ENCODE assay signal across 27 cellular contexts in genomic region chr2:30398488-30398887, GRCh38. TPM values are rescaled to one million over a fixed set of nuclear protein-coding genes. Genes with fewer than 3 reads are reported as not detected.
DNase-seq lines count a peak whose midpoint lies in the region; ATAC-seq, FAIRE-seq and TF ChIP-seq lines count a peak whose summit lies in the region.
"Had no signal": no experiment of that assay in that cellular context is flagged by ENCODE, and none has a peak within 500 bp of the region (broad histone marks: within the 10 kb centered on the region; RNA-seq: fewer than 3 reads in every experiment).

No MANE protein-coding gene starts in this region.

- no peak for FAIRE-seq in small intestine (lab: Jason Lieb, UNC)
- FAIRE-seq: D721Med had no signal

- no peaks in the 10 kb centered on the region for H3K9me3 Mint-ChIP-seq in H9
- H3K9me3 Mint-ChIP-seq: CD14-positive monocyte; natural killer cell; stimulated activated naive B cell treated with anti-CD40 and anti-IgM and Interleukin-4, amounts not matched to agents 10 μg/mL and 1 μg/mL and 100 μg/mL, for 72 hours; T-cell had no signal

- ATAC-seq in esophagus mucosa, result peak; percentile 81
- ATAC-seq: body of pancreas; left lobe of liver; natural killer cell; stimulated activated naive B cell treated with anti-CD40 and anti-IgM and Interleukin-4, amounts not matched to agents 10 μg/mL and 1 μg/mL and 100 μg/mL, for 72 hours; T-cell had no signal

- no peaks in the 10 kb centered on the region for H3K4me1 ChIP-seq in small intestine (ENCODE audit: control insufficient read depth in 2 of 2, insufficient read depth in 1 of 2, low read depth in 1 of 2, low read length in 1 of 2)
- H3K4me1 ChIP-seq in H9 (ENCODE audit: insufficient read depth, low read length), result no peaks in the 10 kb centered on the region
- H3K4me1 ChIP-seq: parathyroid adenoma, testis, vagina had no signal

- 68 to 83% (median 81%) methylated on average over 1 of the region's 1 CpG for WGBS in small intestine, 3 donors
- WGBS in H9 (ENCODE audit: extremely low coverage, insufficient read length, low lambda C conversion rate), result no CpG with 5 or more reads among the region's 1 CpG

- H3K23ac ChIP-seq in H9 (ENCODE audit: insufficient read length, low read depth, low read length), result no peak overlapping the region

- DNase-seq in AG08395 (ENCODE audit: low spot score) (peak; percentile 25), HCEC 1CT (peak; percentile 62), RWPE1 (ENCODE audit: low spot score) (peak; percentile 41), NCI-H2029 (lab: John Stamatoyannopoulos, UW) (no peak), mesenteric fat pad (ENCODE audit: low spot score) (no peak), small intestine (no peak), H9 (no peak)
- DNase-seq: activated CD4-positive, CD25-positive, alpha-beta regulatory T cell treated with anti-CD3 and anti-CD28 coated beads, Interleukin-2, amount 50 U/mL, for 72 hours; activated gamma-delta T cell treated with Interleukin-2 at 50 U/mL for 16 hours; body of pancreas; EL; midbrain; MV-4-11; natural killer cell; NCI-H1694 treated with DMSO at 0.1 percent for 48 hours; NCI-H526; stimulated activated CD4-positive, alpha-beta T cell treated with anti-CD3 and anti-CD28 coated beads, Interleukin-4, amount 100 ng/mL, for 1 hour; stimulated activated naive B cell treated with anti-CD40 and anti-IgM and Interleukin-4, amounts not matched to agents 10 μg/mL and 1 μg/mL and 100 μg/mL, for 72 hours; T-cell; testis had no signal

- H2BK5ac ChIP-seq in H9 (ENCODE audit: insufficient read length, low read length), result no peak overlapping the region

- no peaks in the 10 kb centered on the region for H3K79me2 ChIP-seq in H9 (ENCODE audit: insufficient read depth, low read length)
- H3K79me2 ChIP-seq: parathyroid adenoma had no signal

- H2BK12ac ChIP-seq in H9 (ENCODE audit: insufficient read length, low read depth, low read length), result no peak overlapping the region

- H2BK120ac ChIP-seq in H9 (ENCODE audit: low read depth, low read length, poor library complexity, severe bottlenecking), result no peak overlapping the region

- no peak overlapping the region for H3K4me2 ChIP-seq in H9 (ENCODE audit: insufficient read depth, insufficient read length, low read length)

- H2BK20ac ChIP-seq in H9 (ENCODE audit: low read depth, low read length, poor library complexity, severe bottlenecking), result no peak overlapping the region

- H3K27ac Mint-ChIP-seq in H9, result no peak overlapping the region
- H3K27ac Mint-ChIP-seq: CD14-positive monocyte, natural killer cell, T-cell had no signal

- peaks cover 4 to 5% of the 10 kb centered on the region in 2 experiments; a peak in 2 of 4 replicates for H3K4me1 Mint-ChIP-seq in H9

- H3K27me3 ChIP-seq in small intestine (ENCODE audit: control insufficient read depth in 2 of 2, insufficient read depth in 2 of 2, low read length in 2 of 2) (no peaks in the 10 kb centered on the region), H9 (ENCODE audit: insufficient read depth, low read length) (no peaks in the 10 kb centered on the region)
- H3K27me3 ChIP-seq: body of pancreas, right atrium auricular region, testis, vagina had no signal

- no peak overlapping the region for H4K5ac ChIP-seq in H9 (ENCODE audit: insufficient read length, low read depth, low read length)

- no peaks in the 10 kb centered on the region for H3K36me3 Mint-ChIP-seq in H9 (ENCODE audit: insufficient read depth in 1 of 3, low read depth in 3 of 3)
- H3K36me3 Mint-ChIP-seq: CD14-positive monocyte; natural killer cell; stimulated activated naive B cell treated with anti-CD40 and anti-IgM and Interleukin-4, amounts not matched to agents 10 μg/mL and 1 μg/mL and 100 μg/mL, for 72 hours; T-cell had no signal

- H2AFZ ChIP-seq in H9 (ENCODE audit: low read length), result no peak overlapping the region
- H2AFZ ChIP-seq: parathyroid adenoma had no signal

- no peak overlapping the region for H3K27ac ChIP-seq in RWPE1
- H3K27ac ChIP-seq in small intestine (ENCODE audit: low read depth in 1 of 2, low read length in 1 of 2), result no peak overlapping the region
- no peak overlapping the region for H3K27ac ChIP-seq in H9 (ENCODE audit: insufficient read length, low read depth, low read length)
- H3K27ac ChIP-seq: body of pancreas, parathyroid adenoma, right atrium auricular region, testis, vagina had no signal

- no peak for TF ChIP-seq CTCF in RWPE1 (conservative IDR thresholded peaks at IDR 0.05; ENCODE audit: low read depth)
- no peak for TF ChIP-seq CTCF in H9 (conservative IDR thresholded peaks at IDR 0.05)

- no peaks in the 10 kb centered on the region for H4K20me1 ChIP-seq in H9 (ENCODE audit: control insufficient read depth, insufficient read depth, insufficient read length)

- POLR2A ChIA-PET in RWPE1 (lab: Yijun Ruan, JAX; ENCODE audit: low non-redundant PET), result no interaction called here

- H3K23me2 ChIP-seq in H9 (ENCODE audit: insufficient read length, low read depth, low read length, poor library complexity, severe bottlenecking), result no peaks in the 10 kb centered on the region

- H3T11ph ChIP-seq in H9 (ENCODE audit: low read length), result no peak overlapping the region

- no peak overlapping the region for H3K14ac ChIP-seq in H9 (ENCODE audit: insufficient read depth, low read length)

- H4K8ac ChIP-seq in H9 (replicated peaks; ENCODE audit: insufficient read length, low read depth, low read length), result no peak overlapping the region

- no peak overlapping the region for H3K56ac ChIP-seq in H9 (ENCODE audit: insufficient read length, low read depth, low read length)

- no peak overlapping the region for H3K18ac ChIP-seq in H9 (ENCODE audit: insufficient read length, low read depth, low read length)

- H4K91ac ChIP-seq in H9 (ENCODE audit: insufficient read length, low read depth, low read length), result no peak overlapping the region

- H3K9ac ChIP-seq in H9 (ENCODE audit: extremely low read depth, insufficient read length, low read length), result no peak overlapping the region
- H3K9ac ChIP-seq: parathyroid adenoma had no signal

- no peak overlapping the region for H2AK5ac ChIP-seq in H9 (ENCODE audit: insufficient read length, low read length)

- H3K36me3 ChIP-seq in small intestine (ENCODE audit: control insufficient read depth in 2 of 2, insufficient read depth in 2 of 2, low read length in 2 of 2), result no peaks in the 10 kb centered on the region
- H3K36me3 ChIP-seq: right atrium auricular region, vagina had no signal

- H3K27me3 Mint-ChIP-seq in H9 (ENCODE audit: low read depth), result peaks cover 15% of the 10 kb centered on the region
- H3K27me3 Mint-ChIP-seq: stimulated activated naive B cell treated with anti-CD40 and anti-IgM and Interleukin-4, amounts not matched to agents 10 μg/mL and 1 μg/mL and 100 μg/mL, for 72 hours; T-cell had no signal

- H3K4ac ChIP-seq in H9 (ENCODE audit: low read depth, low read length), result no peak overlapping the region

- H2BK15ac ChIP-seq in H9 (ENCODE audit: low read depth, low read length), result no peak overlapping the region

- no peaks in the 10 kb centered on the region for H3K79me1 ChIP-seq in H9 (ENCODE audit: insufficient read depth, low read depth, low read length, poor library complexity, severe bottlenecking)

- H3K4me3 Mint-ChIP-seq in H9, result no peak overlapping the region
- H3K4me3 Mint-ChIP-seq: CD14-positive monocyte; natural killer cell; stimulated activated naive B cell treated with anti-CD40 and anti-IgM and Interleukin-4, amounts not matched to agents 10 μg/mL and 1 μg/mL and 100 μg/mL, for 72 hours; T-cell had no signal

- H3K9me3 ChIP-seq in small intestine (ENCODE audit: control insufficient read depth, low read depth), result no peaks in the 10 kb centered on the region
- H3K9me3 ChIP-seq in H9 (ENCODE audit: control insufficient read depth, low read depth, low read length), result no peaks in the 10 kb centered on the region
- H3K9me3 ChIP-seq: body of pancreas, right atrium auricular region, testis, vagina had no signal

- no peak overlapping the region for H3K4me3 ChIP-seq in small intestine (ENCODE audit: low read depth in 1 of 2, low read length in 2 of 2)
- H3K4me3 ChIP-seq: body of pancreas, right atrium auricular region, testis, vagina had no signal

- CTCF ChIA-PET in RWPE1 (lab: Yijun Ruan, JAX), result interaction anchor here (0.6 to 1.0 kb wide), 3 partner anchors 22 to 234 kb away, joined by 3 read pairs; no protein-coding TSS in a partner anchor

RNA-seq across cellular contexts. Expression of gene LCLAT1, which starts 48.6 kb away (rescaled TPM):
- total RNA-seq in esophagus mucosa (11.6 TPM), mesenteric fat pad (10.9 TPM), H9 (2021) (27.4 and 32.9 TPM in 2 replicates)
- 10 to 100 TPM in 1 of 3 donors, 1 to 10 TPM in 2; 1.6 to 11.2 (median 2.9) TPM for polyA plus RNA-seq in small intestine

Comparison
In these comparisons a context has a peak if more than half of its experiments do, and no peak if none do; other contexts are left out.
1. DNase-seq: peak in AG08395 (single experiment), HCEC 1CT (single experiment) and RWPE1 (single experiment); none in NCI-H2029 (single experiment), mesenteric fat pad (single experiment), small intestine (single experiment) and H9 (single experiment).